ENCODE assay signal across 8 cellular contexts in genomic region chr5:149731332-149731616, GRCh38. TPM values are rescaled to one million over a fixed set of nuclear protein-coding genes. Genes with fewer than 3 reads are reported as not detected.
DNase-seq lines count a peak whose midpoint lies in the region; ATAC-seq and TF ChIP-seq lines count a peak whose summit lies in the region.

No MANE protein-coding gene starts in this region.

- TF ChIP-seq CTCF in Caco-2 (IDR thresholded peaks at IDR 0.05; ENCODE audit: insufficient read depth in 1 of 2, low read depth in 1 of 2, low read length in 1 of 2, severe bottlenecking in 1 of 2, unreplicated experiment in 1 of 2) = no peak
- no peak for TF ChIP-seq CTCF in chondrocyte (IDR thresholded peaks at IDR 0.05)

- H3K36me3 Mint-ChIP-seq in Caco-2 (ENCODE audit: insufficient read depth, unreplicated experiment) (peaks cover 6% of the 10 kb centered on the region), chondrocyte (ENCODE audit: low read depth) (no peaks in the 10 kb centered on the region), naive B cell (no peaks in the 10 kb centered on the region)

- BruUV-seq in Caco-2 (replicated peaks; lab: Mats Ljungman, UMichigan) = no TSS peak

- DNase-seq in Caco-2 (no peak), chondrocyte (ENCODE audit: low spot score) (no peak), naive B cell (no peak), activated gamma-delta T cell treated with Interleukin-2 at 50 U/mL for 16 hours (no peak), NCI-H128 (lab: John Stamatoyannopoulos, UW; ENCODE audit: unreplicated experiment) (no peak), ureter (ENCODE audit: low spot score) (no peak), globus pallidus (ENCODE audit: low spot score) (no peak)

- no peaks in the 10 kb centered on the region for H3K27me3 ChIP-seq in Caco-2 (replicated peaks; ENCODE audit: control insufficient read depth, insufficient read depth, low read length)

- H3K9me3 Mint-ChIP-seq in Caco-2 (ENCODE audit: unreplicated experiment) = no peaks in the 10 kb centered on the region
- no peaks in the 10 kb centered on the region for H3K9me3 Mint-ChIP-seq in chondrocyte (ENCODE audit: low read depth)
- no peaks in the 10 kb centered on the region for H3K9me3 Mint-ChIP-seq in naive B cell

- intact Hi-C loops in Caco-2 (cut with micrococcal nuclease; ENCODE audit: unreplicated experiment) = loop anchor here (1.0 kb wide), 2 partner anchors 75 to 97 kb away; no protein-coding TSS in a partner anchor

- no peaks in the 10 kb centered on the region for H3K27me3 Mint-ChIP-seq in Caco-2 (ENCODE audit: insufficient read depth, unreplicated experiment)
- H3K27me3 Mint-ChIP-seq in chondrocyte (ENCODE audit: low read depth) = peaks cover 1% of the 10 kb centered on the region
- no peaks in the 10 kb centered on the region for H3K27me3 Mint-ChIP-seq in naive B cell

- no peaks in the 10 kb centered on the region for H3K9me3 ChIP-seq in Caco-2

- CTCF ChIA-PET in Caco-2 (lab: Charles Lee) = interaction anchor here (0.6 to 1.5 kb wide), 6 partner anchors 9 to 349 kb away, joined by 3 to 7 read pairs (median 4); no protein-coding TSS in a partner anchor

- TF ChIP-seq RAD21 in Ishikawa (IDR thresholded peaks at IDR 0.05; ENCODE audit: low read depth) = no peak

- peaks cover 11% of the 10 kb centered on the region for H3K4me1 ChIP-seq in Caco-2

- no peak for TF ChIP-seq EP300 in Ishikawa (IDR thresholded peaks at IDR 0.05; ENCODE audit: borderline replicate concordance)

- 0 out of 2 replicates have a peak, but pooled peaks cover 1% of the 10 kb centered on the region for H3K36me3 ChIP-seq in Caco-2 (ENCODE audit: control insufficient read depth, insufficient read depth, low read length)

- peak overlapping the region; percentile 92 for H3K4me3 Mint-ChIP-seq in Caco-2 (ENCODE audit: unreplicated experiment)
- H3K4me3 Mint-ChIP-seq in chondrocyte (ENCODE audit: unreplicated experiment) = peak overlapping the region; percentile 78
- H3K4me3 Mint-ChIP-seq in naive B cell = peak overlapping the region; percentile 87 to 94 (median 90)

- H3K27ac Mint-ChIP-seq in Caco-2 (ENCODE audit: unreplicated experiment) = peak overlapping the region; percentile 77
- H3K27ac Mint-ChIP-seq in chondrocyte (ENCODE audit: unreplicated experiment) = peak overlapping the region; percentile 74
- H3K27ac Mint-ChIP-seq in naive B cell = peak overlapping the region in 5 of 6 donors; percentile 16 to 93 (median 47)

- peak overlapping the region; percentile 93 for H3K4me3 ChIP-seq in Caco-2 (ENCODE audit: low read depth, low read length)

- H3K4me1 Mint-ChIP-seq in Caco-2 (ENCODE audit: low read depth, unreplicated experiment) (peaks cover 13% of the 10 kb centered on the region), chondrocyte (ENCODE audit: low read depth) (peaks cover 9% of the 10 kb centered on the region), naive B cell (peaks cover 0 to 6% (median 0%) of the 10 kb centered on the region in 3 donors)

- no peak for ATAC-seq in naive B cell (ENCODE audit: low read depth in 2 of 2)

- POLR2A ChIA-PET in Caco-2 (lab: Charles Lee) = no interaction called here

TF ChIP-seq in Ishikawa, 13 proteins besides CTCF, POLR2A, EP300 and RAD21:
- TF ChIP-seq REST (IDR thresholded peaks at IDR 0.05; ENCODE audit: low read depth) = no peak
- TF ChIP-seq TAF1 (IDR thresholded peaks at IDR 0.05; ENCODE audit: low read depth) = 0 out of 2 replicates have a peak, but pooled peaks have one; percentile 2

RNA-seq across cellular contexts. Expression of gene PPARGC1B, which starts 1.2 kb away (rescaled TPM):
- total RNA-seq in Caco-2 (2022) (7.7 and 8.0 TPM in 2 replicates), chondrocyte (1.9 to 2.8 TPM (median 1.9 TPM) in 3 replicates), ureter (36.1 TPM)
- 1 to 10 TPM in 5 of 6 donors, under 1 TPM in 1; 0.62 to 2.5 (median 1.6) TPM for polyA plus RNA-seq in naive B cell (ENCODE audit: low read depth in 6 of 6)
